9 cellular contexts compared by ENCODE assay signal in the genomic region with DNA sequence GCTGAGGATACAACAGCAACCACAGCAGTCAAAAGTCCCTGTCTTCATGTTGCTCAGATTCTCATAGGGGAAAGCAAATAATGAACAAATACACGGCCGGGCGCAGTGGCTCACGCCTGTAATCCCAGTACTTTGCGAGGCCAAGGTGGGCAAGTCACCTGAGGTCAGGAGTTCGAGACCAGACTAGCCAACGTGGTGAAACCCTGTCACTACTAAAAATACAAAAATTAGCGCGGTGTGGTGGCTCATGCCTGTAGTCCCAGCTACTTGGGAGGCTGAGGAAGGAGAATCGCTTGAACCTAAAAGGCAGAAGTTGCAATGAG. TPM values are rescaled to one million over a fixed set of nuclear protein-coding genes. Genes with fewer than 3 reads are reported as not detected.
DNase-seq lines count a peak whose midpoint lies in the region; ATAC-seq and TF ChIP-seq lines count a peak whose summit lies in the region.
"Not testable (repeated sequence)": the region's sequence is repeated elsewhere in the genome, so short reads cannot be mapped to it uniquely, and the experiment has no call there.
"Had no signal": no experiment of that assay in that cellular context is flagged by ENCODE, and none has a peak within 500 bp of the region (broad histone marks: within the 10 kb centered on the region; RNA-seq: fewer than 3 reads in every experiment).

No MANE protein-coding gene starts in this region.

- BruUV-seq in IMR-90 (replicated peaks; lab: Mats Ljungman, UMichigan) = not testable (repeated sequence)

- in situ Hi-C loops in IMR-90 (cut with MboI; ENCODE audit: low sequenced_read_pairs) = not testable (repeated sequence)

- H2BK20ac ChIP-seq in IMR-90 (ENCODE audit: low read depth, low read length) = not testable (repeated sequence)

- not testable (repeated sequence) for H3K36me3 ChIP-seq in CD4-positive, CD25-positive, alpha-beta regulatory T cell (ENCODE audit: control insufficient read depth, insufficient read depth, low read length); IMR-90 (ENCODE audit: control insufficient read depth, insufficient read depth, low read length); lower lobe of right lung; trophoblast cell (ENCODE audit: control insufficient read depth in 1 of 2, insufficient read depth in 2 of 2, low read length in 2 of 2); thymus (ENCODE audit: control insufficient read depth, insufficient read depth)

- not testable (repeated sequence) for H3K14ac ChIP-seq in IMR-90 (replicated peaks; ENCODE audit: low read depth, low read length); trophoblast cell (ENCODE audit: low read length)

- not testable (repeated sequence) for H3K4me1 ChIP-seq in CD4-positive, CD25-positive, alpha-beta regulatory T cell (ENCODE audit: control insufficient read depth, insufficient read depth, low read length, poor library complexity, severe bottlenecking); IMR-90 (ENCODE audit: control insufficient read depth, insufficient read depth, low read length); lower lobe of right lung; trophoblast cell (ENCODE audit: control insufficient read depth in 1 of 2, insufficient read depth in 2 of 2, low read length in 2 of 2); thymus (ENCODE audit: control insufficient read depth, insufficient read depth, low read length)

- H3K4me2 ChIP-seq in IMR-90 (ENCODE audit: low read depth, low read length) (peak overlapping the region; percentile 88), trophoblast cell (ENCODE audit: low read length) (peak overlapping the region; percentile 69)

- H3K27me3 ChIP-seq in CD4-positive, CD25-positive, alpha-beta regulatory T cell (ENCODE audit: control insufficient read depth, insufficient read depth, low read length); IMR-90 (ENCODE audit: control insufficient read depth, insufficient read depth, low read length); lower lobe of right lung (ENCODE audit: low read depth); trophoblast cell (ENCODE audit: insufficient read depth, low read length); thymus (ENCODE audit: control insufficient read depth, insufficient read depth): not testable (repeated sequence)

- peaks cover 11% of the 10 kb centered on the region for H3K27me3 Mint-ChIP-seq in CD4-positive, CD25-positive, alpha-beta regulatory T cell
- H3K27me3 Mint-ChIP-seq in activated naive CD8-positive, alpha-beta T cell = not testable (repeated sequence)

- DNase-seq in CD4-positive, CD25-positive, alpha-beta regulatory T cell; IMR-90; epithelial cell of esophagus (ENCODE audit: low read depth); lower lobe of right lung; trophoblast cell: not testable (repeated sequence)

- H3K9me1 ChIP-seq in IMR-90 (ENCODE audit: insufficient read depth, low read length) = not testable (repeated sequence)

- TF ChIP-seq CTCF in IMR-90 (conservative IDR thresholded peaks at IDR 0.05; ENCODE audit: low read depth, low read length); VCaP (conservative IDR thresholded peaks at IDR 0.05); epithelial cell of esophagus (IDR thresholded peaks at IDR 0.05; ENCODE audit: insufficient read depth, low read depth, low read length, missing control alignments); lower lobe of right lung (IDR thresholded peaks at IDR 0.05): not testable (repeated sequence)

- intact Hi-C loops in IMR-90 (cut with micrococcal nuclease); lower lobe of right lung (cut with DNase I): not testable (repeated sequence)

- H2BK120ac ChIP-seq in IMR-90 (ENCODE audit: low read depth, low read length) = 0 out of 2 replicates have a peak overlapping the region, but pooled peaks have one; percentile 5
- H2BK120ac ChIP-seq in trophoblast cell (ENCODE audit: insufficient read depth, low read length, poor library complexity) = not testable (repeated sequence)

- H3K9me3 ChIP-seq in CD4-positive, CD25-positive, alpha-beta regulatory T cell (ENCODE audit: control insufficient read depth in 2 of 2, low read length in 2 of 2); IMR-90 (ENCODE audit: control insufficient read depth, insufficient read depth, low read length); lower lobe of right lung; trophoblast cell (ENCODE audit: insufficient read depth, low read depth, low read length); thymus (ENCODE audit: control insufficient read depth): not testable (repeated sequence)

- ATAC-seq in CD4-positive, CD25-positive, alpha-beta regulatory T cell (ENCODE audit: low read depth in 2 of 2); IMR-90 (ENCODE audit: low read depth); lower lobe of right lung: not testable (repeated sequence)

- H3K4me3 Mint-ChIP-seq in CD4-positive, CD25-positive, alpha-beta regulatory T cell = peak overlapping the region; percentile 89 to 98 (median 94)
- H3K4me3 Mint-ChIP-seq in activated naive CD8-positive, alpha-beta T cell = peak overlapping the region; percentile 89

- not testable (repeated sequence) for H3K79me1 ChIP-seq in IMR-90 (ENCODE audit: low read depth in 1 of 2, low read length in 2 of 2); trophoblast cell (ENCODE audit: low read length)

- not testable (repeated sequence) for TF ChIP-seq POLR2A in IMR-90 (IDR thresholded peaks at IDR 0.05; ENCODE audit: low read depth, low read length)

- peak overlapping the region; percentile 76 for H3K4me3 ChIP-seq in CD4-positive, CD25-positive, alpha-beta regulatory T cell (ENCODE audit: low read depth, low read length)
- H3K4me3 ChIP-seq in IMR-90 (ENCODE audit: insufficient read depth, low read depth, low read length) (peak overlapping the region; percentile 28; the same call in 1 of the 2 replicates), epithelial cell of esophagus (ENCODE audit: low read length) (peak overlapping the region; percentile 57), lower lobe of right lung (peak overlapping the region; percentile 53), thymus (ENCODE audit: low read length) (peak overlapping the region; percentile 47)
- H3K4me3 ChIP-seq in trophoblast cell (ENCODE audit: low read depth, low read length) = not testable (repeated sequence)

- H3K27ac ChIP-seq in CD4-positive, CD25-positive, alpha-beta regulatory T cell (ENCODE audit: insufficient read depth, low read length, poor library complexity, severe bottlenecking) = peak overlapping the region; percentile 74
- H3K27ac ChIP-seq in IMR-90 (ENCODE audit: insufficient read depth, low read length) = 0 out of 2 replicates have a peak overlapping the region, but pooled peaks have one; percentile 5
- H3K27ac ChIP-seq in VCaP = peak overlapping the region; percentile 74
- peak overlapping the region; percentile 67 for H3K27ac ChIP-seq in lower lobe of right lung
- not testable (repeated sequence) for H3K27ac ChIP-seq in trophoblast cell (ENCODE audit: low read depth, low read length)
- peak overlapping the region; percentile 70 for H3K27ac ChIP-seq in thymus (ENCODE audit: low read depth)

- H2AFZ ChIP-seq in IMR-90 (replicated peaks; ENCODE audit: low read length, poor library complexity) = peak overlapping the region; percentile 81
- not testable (repeated sequence) for H2AFZ ChIP-seq in trophoblast cell (ENCODE audit: insufficient read depth, low read length, poor library complexity)

- peak overlapping the region; percentile 77; the same call in 1 of the 2 replicates for H3K18ac ChIP-seq in IMR-90 (ENCODE audit: low read depth, low read length)
- H3K18ac ChIP-seq in trophoblast cell (ENCODE audit: low read length) = not testable (repeated sequence)

- H4K20me1 ChIP-seq in IMR-90 (ENCODE audit: insufficient read depth, low read length) = not testable (repeated sequence)

- WGBS in IMR-90 (ENCODE audit: extremely low coverage in 2 of 2, insufficient read length in 1 of 2), 2 experiments = no CpG with 5 or more reads among the region's 10 CpGs
- WGBS in trophoblast cell (ENCODE audit: extremely low coverage, insufficient coverage, insufficient read length) = no CpG with 5 or more reads among the region's 10 CpGs
- WGBS in thymus = 31% methylated on average over 10 of the region's 10 CpGs

- peak overlapping the region; percentile 89; the same call in 1 of the 3 replicates for H2BK15ac ChIP-seq in IMR-90 (ENCODE audit: low read depth, low read length)

- not testable (repeated sequence) for H3K56ac ChIP-seq in IMR-90 (ENCODE audit: extremely low read depth, insufficient read depth, low read length)

- H2AK9ac ChIP-seq in IMR-90 (replicated peaks; ENCODE audit: low read depth, low read length, poor library complexity) = not testable (repeated sequence)

- not testable (repeated sequence) for TF ChIP-seq RAD21 in IMR-90 (IDR thresholded peaks at IDR 0.05; ENCODE audit: low read length)

- H4K8ac ChIP-seq in IMR-90 (ENCODE audit: low read depth in 2 of 2, low read length in 2 of 2) = peak overlapping the region; percentile 75 to 91
- peak overlapping the region; percentile 76 for H4K8ac ChIP-seq in trophoblast cell (ENCODE audit: low read depth, low read length)

- not testable (repeated sequence) for H2BK12ac ChIP-seq in trophoblast cell (ENCODE audit: low read length)

- peaks cover 6 to 18% (median 8%) of the 10 kb centered on the region in 4 donors for H3K4me1 Mint-ChIP-seq in CD4-positive, CD25-positive, alpha-beta regulatory T cell
- H3K4me1 Mint-ChIP-seq in activated naive CD8-positive, alpha-beta T cell (ENCODE audit: low read depth) = peaks cover 18% of the 10 kb centered on the region

- H3K36me3 Mint-ChIP-seq in CD4-positive, CD25-positive, alpha-beta regulatory T cell; activated naive CD8-positive, alpha-beta T cell: not testable (repeated sequence)

- dilution Hi-C loops in IMR-90 (cut with HindIII; ENCODE audit: low sequenced_read_pairs, unreplicated experiment) = not testable (repeated sequence)

- POLR2A ChIA-PET in IMR-90 (lab: Charles Lee; ENCODE audit: unreplicated experiment) = not testable (repeated sequence)

- H3K9ac ChIP-seq in IMR-90 (ENCODE audit: low read depth, low read length) = peak overlapping the region; percentile 0; the same call in 1 of the 2 replicates
- H3K9ac ChIP-seq in trophoblast cell (ENCODE audit: low read length) = not testable (repeated sequence)

- CTCF ChIA-PET in IMR-90 (lab: Yijun Ruan, JAX) = not testable (repeated sequence)

- peak overlapping the region; percentile 58; the same call in 1 of the 2 replicates for H2AK5ac ChIP-seq in IMR-90 (ENCODE audit: low read depth, low read length)
- H2AK5ac ChIP-seq in trophoblast cell (ENCODE audit: low read length) = not testable (repeated sequence)

- not testable (repeated sequence) for H3K9me3 Mint-ChIP-seq in CD4-positive, CD25-positive, alpha-beta regulatory T cell; activated naive CD8-positive, alpha-beta T cell (ENCODE audit: low read depth)

- H2BK5ac ChIP-seq in IMR-90 (ENCODE audit: low read depth, low read length, poor library complexity, severe bottlenecking) = peak overlapping the region; percentile 44
- H2BK5ac ChIP-seq in trophoblast cell (ENCODE audit: low read depth, low read length, poor library complexity) = not testable (repeated sequence)

- not testable (repeated sequence) for H3K79me2 ChIP-seq in trophoblast cell (ENCODE audit: control insufficient read depth, insufficient read depth, low read length, poor library complexity)

- not testable (repeated sequence) for H4K12ac ChIP-seq in trophoblast cell (ENCODE audit: low read depth, low read length)

- H3K27ac Mint-ChIP-seq in CD4-positive, CD25-positive, alpha-beta regulatory T cell = peak overlapping the region; percentile 83 to 92 (median 84)
- peak overlapping the region; percentile 91 for H3K27ac Mint-ChIP-seq in activated naive CD8-positive, alpha-beta T cell

- H3K23ac ChIP-seq in IMR-90 (ENCODE audit: low read depth, low read length); trophoblast cell (ENCODE audit: low read length): not testable (repeated sequence)

- peak overlapping the region; percentile 64 for H3K4ac ChIP-seq in IMR-90 (ENCODE audit: low read depth, low read length)
- H3K4ac ChIP-seq in trophoblast cell (ENCODE audit: low read depth, low read length) = not testable (repeated sequence)

- H4K91ac ChIP-seq in IMR-90 (ENCODE audit: insufficient read depth, low read depth, low read length) (peak overlapping the region; percentile 84), trophoblast cell (ENCODE audit: low read depth, low read length) (peak overlapping the region; percentile 1)

- H4K5ac ChIP-seq in IMR-90 (ENCODE audit: low read depth, low read length) = peak overlapping the region; percentile 90

RNA-seq across cellular contexts. Expression of a gene that starts 4.2 kb away (rescaled TPM):
- 0.20 TPM for total RNA-seq in CD4-positive, CD25-positive, alpha-beta regulatory T cell
- under 1 TPM; 0.10 to 0.48 (median 0.36) TPM for polyA plus RNA-seq in CD4-positive, CD25-positive, alpha-beta regulatory T cell
- total RNA-seq in IMR-90 (2012; rRNA removed) = 0.28 TPM in 1 of 2 replicates, not detected in the other
- polyA plus RNA-seq in IMR-90 (2012; rRNA removed) = not detected in 2 replicates
- 0.09 and 0.27 TPM in 2 replicates for polyA plus RNA-seq in IMR-90 (2012; cell fraction: cytosol; rRNA removed)
- polyA plus RNA-seq in IMR-90 (2012; cell fraction: nucleus; rRNA removed; ENCODE audit: low replicate concordance) = not detected in 2 replicates
- total RNA-seq in lower lobe of right lung = not detected
- not detected in 2 replicates for polyA plus RNA-seq in trophoblast cell (2013)
- polyA plus RNA-seq in thymus = 0.09 TPM
- total RNA-seq: ureter had no signal

RNA-seq across cellular contexts. Expression of a gene that starts 20.9 kb away (rescaled TPM):
- total RNA-seq in CD4-positive, CD25-positive, alpha-beta regulatory T cell = 571 TPM
- 10 to 100 TPM; 50.9 to 72.3 (median 60.2) TPM for polyA plus RNA-seq in CD4-positive, CD25-positive, alpha-beta regulatory T cell
- total RNA-seq in IMR-90 (2012; rRNA removed) (71.0 and 73.9 TPM in 2 replicates), lower lobe of right lung (145 TPM)
- polyA plus RNA-seq in IMR-90 (2012; rRNA removed) (41.5 and 71.0 TPM in 2 replicates), thymus (418 TPM)
- polyA plus RNA-seq in IMR-90 (2012; cell fraction: cytosol; rRNA removed) = 11.6 and 22.6 TPM in 2 replicates
- 417 and 584 TPM in 2 replicates for polyA plus RNA-seq in IMR-90 (2012; cell fraction: nucleus; rRNA removed; ENCODE audit: low replicate concordance)
- polyA plus RNA-seq in trophoblast cell (2013) = 42.6 and 42.9 TPM in 2 replicates

RNA-seq across cellular contexts. Expression of a gene that starts 35.8 kb away (rescaled TPM):
- total RNA-seq in CD4-positive, CD25-positive, alpha-beta regulatory T cell = 65.6 TPM
- 10 to 100 TPM; 76.3 to 97.1 (median 85.8) TPM for polyA plus RNA-seq in CD4-positive, CD25-positive, alpha-beta regulatory T cell
- total RNA-seq in IMR-90 (2012; rRNA removed) = 8.6 and 22.2 TPM in 2 replicates
- 16.8 and 19.5 TPM in 2 replicates for polyA plus RNA-seq in IMR-90 (2012; rRNA removed)
- 1.9 and 2.6 TPM in 2 replicates for polyA plus RNA-seq in IMR-90 (2012; cell fraction: cytosol; rRNA removed)
- polyA plus RNA-seq in IMR-90 (2012; cell fraction: nucleus; rRNA removed; ENCODE audit: low replicate concordance) = 0.99 and 6.8 TPM in 2 replicates
- total RNA-seq in lower lobe of right lung = 44.6 TPM
- 62.1 and 63.3 TPM in 2 replicates for polyA plus RNA-seq in trophoblast cell (2013)
- 150 TPM for polyA plus RNA-seq in thymus
